2 cellular contexts compared by ENCODE assay signal in the genomic region with DNA sequence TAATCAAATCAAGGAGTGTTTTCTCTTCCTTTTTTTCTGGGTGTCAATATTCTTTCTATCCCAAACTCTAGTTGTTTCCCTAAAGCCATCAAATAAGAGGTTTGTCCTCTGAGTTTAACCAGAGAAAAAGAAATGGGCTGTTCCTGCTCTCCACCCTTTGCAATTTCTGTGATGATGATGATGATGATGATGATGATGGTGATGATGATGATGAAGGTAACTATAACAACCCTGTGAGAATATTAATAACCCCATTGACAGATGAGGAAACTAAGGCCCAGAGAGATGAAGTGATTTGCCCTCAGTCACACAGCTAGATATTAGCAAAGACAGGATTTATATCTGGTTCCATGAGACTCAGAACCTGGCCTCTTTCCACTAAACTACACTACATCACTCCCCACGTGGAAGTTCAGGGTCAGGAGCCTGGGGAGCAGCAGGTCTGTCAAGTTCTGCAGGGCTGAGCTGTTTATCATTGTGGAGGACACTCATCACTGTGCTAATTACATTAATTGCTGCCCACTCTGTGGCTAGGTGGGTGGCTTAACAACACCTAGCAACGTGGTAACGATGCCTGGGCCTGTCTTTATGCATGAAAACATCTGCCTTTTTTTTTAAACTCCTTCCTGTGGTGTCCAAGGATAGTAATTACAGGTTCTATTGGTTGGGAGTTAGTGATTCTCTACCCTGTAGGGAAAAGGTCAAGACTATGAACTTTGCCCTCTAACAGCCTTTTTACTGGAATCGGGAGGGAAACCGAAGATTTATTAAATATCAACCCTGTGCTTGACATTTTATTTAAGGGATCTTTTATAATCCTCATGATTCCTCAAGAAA.
A peak's percentile ranks its signal among the peaks of the same experiment; 100 is the strongest.
TF ChIP-seq lines count a peak whose summit lies in the region.

No MANE protein-coding gene starts in this region.

TF ChIP-seq in HEK293, 187 proteins besides CTCF, POLR2A, EP300 and RAD21:
- TF ChIP-seq, protein P1, sequence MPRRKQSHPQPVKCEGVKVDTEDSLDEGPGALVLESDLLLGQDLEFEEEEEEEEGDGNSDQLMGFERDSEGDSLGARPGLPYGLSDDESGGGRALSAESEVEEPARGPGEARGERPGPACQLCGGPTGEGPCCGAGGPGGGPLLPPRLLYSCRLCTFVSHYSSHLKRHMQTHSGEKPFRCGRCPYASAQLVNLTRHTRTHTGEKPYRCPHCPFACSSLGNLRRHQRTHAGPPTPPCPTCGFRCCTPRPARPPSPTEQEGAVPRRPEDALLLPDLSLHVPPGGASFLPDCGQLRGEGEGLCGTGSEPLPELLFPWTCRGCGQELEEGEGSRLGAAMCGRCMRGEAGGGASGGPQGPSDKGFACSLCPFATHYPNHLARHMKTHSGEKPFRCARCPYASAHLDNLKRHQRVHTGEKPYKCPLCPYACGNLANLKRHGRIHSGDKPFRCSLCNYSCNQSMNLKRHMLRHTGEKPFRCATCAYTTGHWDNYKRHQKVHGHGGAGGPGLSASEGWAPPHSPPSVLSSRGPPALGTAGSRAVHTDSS (tag by site-specific recombination; IDR thresholded peaks at IDR 0.05): peak; percentile 99
- TF ChIP-seq ZNF610 (tag by site-specific recombination; IDR thresholded peaks at IDR 0.05; ENCODE audit: borderline replicate concordance) (no peak), SP7 (tag by site-specific recombination; IDR thresholded peaks at IDR 0.05) (peak; percentile 55; the same call in 1 of the 2 replicates), ZNF544 (tag by site-specific recombination; IDR thresholded peaks at IDR 0.05) (no peak), SALL2 (tag by site-specific recombination; IDR thresholded peaks at IDR 0.05; ENCODE audit: borderline replicate concordance) (no peak), GLI2 (tag by site-specific recombination; IDR thresholded peaks at IDR 0.05; ENCODE audit: borderline replicate concordance, low read depth) (no peak)
- TF ChIP-seq, protein P2, sequence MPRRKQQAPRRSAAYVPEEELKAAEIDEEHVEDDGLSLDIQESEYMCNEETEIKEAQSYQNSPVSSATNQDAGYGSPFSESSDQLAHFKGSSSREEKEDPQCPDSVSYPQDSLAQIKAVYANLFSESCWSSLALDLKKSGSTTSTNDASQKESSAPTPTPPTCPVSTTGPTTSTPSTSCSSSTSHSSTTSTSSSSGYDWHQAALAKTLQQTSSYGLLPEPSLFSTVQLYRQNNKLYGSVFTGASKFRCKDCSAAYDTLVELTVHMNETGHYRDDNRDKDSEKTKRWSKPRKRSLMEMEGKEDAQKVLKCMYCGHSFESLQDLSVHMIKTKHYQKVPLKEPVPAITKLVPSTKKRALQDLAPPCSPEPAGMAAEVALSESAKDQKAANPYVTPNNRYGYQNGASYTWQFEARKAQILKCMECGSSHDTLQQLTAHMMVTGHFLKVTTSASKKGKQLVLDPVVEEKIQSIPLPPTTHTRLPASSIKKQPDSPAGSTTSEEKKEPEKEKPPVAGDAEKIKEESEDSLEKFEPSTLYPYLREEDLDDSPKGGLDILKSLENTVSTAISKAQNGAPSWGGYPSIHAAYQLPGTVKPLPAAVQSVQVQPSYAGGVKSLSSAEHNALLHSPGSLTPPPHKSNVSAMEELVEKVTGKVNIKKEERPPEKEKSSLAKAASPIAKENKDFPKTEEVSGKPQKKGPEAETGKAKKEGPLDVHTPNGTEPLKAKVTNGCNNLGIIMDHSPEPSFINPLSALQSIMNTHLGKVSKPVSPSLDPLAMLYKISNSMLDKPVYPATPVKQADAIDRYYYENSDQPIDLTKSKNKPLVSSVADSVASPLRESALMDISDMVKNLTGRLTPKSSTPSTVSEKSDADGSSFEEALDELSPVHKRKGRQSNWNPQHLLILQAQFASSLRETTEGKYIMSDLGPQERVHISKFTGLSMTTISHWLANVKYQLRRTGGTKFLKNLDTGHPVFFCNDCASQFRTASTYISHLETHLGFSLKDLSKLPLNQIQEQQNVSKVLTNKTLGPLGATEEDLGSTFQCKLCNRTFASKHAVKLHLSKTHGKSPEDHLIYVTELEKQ (tag by site-specific recombination; IDR thresholded peaks at IDR 0.05; ENCODE audit: borderline replicate concordance): no peak

TF ChIP-seq in GM12878, 131 proteins besides CTCF, POLR2A, EP300 and RAD21:
- peak; percentile 36; the same call in 1 of the 2 replicates for TF ChIP-seq MTA2 (IDR thresholded peaks at IDR 0.05; ENCODE audit: low read depth)
- TF ChIP-seq GATAD2B (conservative IDR thresholded peaks at IDR 0.05; ENCODE audit: low read depth): no peak
